ENCODE assay signal across 9 cellular contexts in the genomic region with DNA sequence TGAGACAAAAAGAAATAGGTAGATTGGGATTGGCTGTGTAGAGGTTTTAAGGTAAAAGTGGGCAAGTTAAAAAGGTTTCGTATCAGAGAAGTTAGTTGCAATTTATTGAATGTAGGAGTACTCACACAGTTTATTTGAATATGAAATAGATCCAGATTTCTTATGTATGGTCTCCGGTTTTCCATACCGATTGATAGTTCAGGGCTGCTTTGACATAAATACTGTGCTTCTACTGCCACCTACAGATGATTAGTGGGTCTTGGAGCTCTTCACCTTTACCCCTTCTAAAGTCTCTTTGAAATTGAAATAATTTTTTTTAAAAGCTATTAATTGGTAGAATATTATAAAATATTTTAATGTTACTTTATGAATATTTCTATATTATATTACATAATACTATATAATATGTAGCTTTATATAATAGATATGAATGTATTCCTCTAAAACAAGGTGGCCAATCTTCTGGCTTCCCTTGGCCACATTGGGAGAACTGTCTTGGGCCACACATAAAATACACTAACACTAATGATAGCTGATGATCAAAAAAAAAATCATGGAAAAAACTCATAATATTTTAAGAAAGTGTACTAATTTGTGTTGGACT. TPM values are rescaled to one million over a fixed set of nuclear protein-coding genes. Genes with fewer than 3 reads are reported as not detected.
DNase-seq lines count a peak whose midpoint lies in the region; ATAC-seq and FAIRE-seq lines count a peak whose summit lies in the region.
"Had no signal": no experiment of that assay in that cellular context is flagged by ENCODE, and none has a peak within 500 bp of the region (broad histone marks: within the 10 kb centered on the region; RNA-seq: fewer than 3 reads in every experiment).

No MANE protein-coding gene starts in this region.

- peaks cover 25 to 48% (median 30%) of the 10 kb centered on the region in 4 donors for H3K4me1 Mint-ChIP-seq in CD4-positive, CD25-positive, alpha-beta regulatory T cell
- peaks cover 71% of the 10 kb centered on the region for H3K4me1 Mint-ChIP-seq in activated naive CD8-positive, alpha-beta T cell treated with anti-CD3 and anti-CD28 coated beads, Interleukin-2, amount 50 U/mL, for 24 hours
- peaks cover 62% of the 10 kb centered on the region for H3K4me1 Mint-ChIP-seq in stimulated activated naive CD8-positive, alpha-beta T cell treated with anti-CD3 and anti-CD28 coated beads, Interleukin-15, amount 100 ng/mL, for 72 hours

- H3K27ac Mint-ChIP-seq in CD4-positive, CD25-positive, alpha-beta regulatory T cell, result peak overlapping the region; percentile 43 to 78 (median 77)
- H3K27ac Mint-ChIP-seq in activated naive CD8-positive, alpha-beta T cell treated with anti-CD3 and anti-CD28 coated beads, Interleukin-2, amount 50 U/mL, for 24 hours, result peak overlapping the region; percentile 89
- peak overlapping the region in 1 of 2 donors; percentile 59 for H3K27ac Mint-ChIP-seq in stimulated activated naive CD8-positive, alpha-beta T cell treated with anti-CD3 and anti-CD28 coated beads, Interleukin-15, amount 100 ng/mL, for 72 hours

- H3K27me3 Mint-ChIP-seq in CD4-positive, CD25-positive, alpha-beta regulatory T cell, result no peaks in the 10 kb centered on the region
- no peaks in the 10 kb centered on the region for H3K27me3 Mint-ChIP-seq in activated naive CD8-positive, alpha-beta T cell treated with anti-CD3 and anti-CD28 coated beads, Interleukin-2, amount 50 U/mL, for 24 hours
- no peaks in the 10 kb centered on the region for H3K27me3 Mint-ChIP-seq in stimulated activated naive CD8-positive, alpha-beta T cell treated with anti-CD3 and anti-CD28 coated beads, Interleukin-15, amount 100 ng/mL, for 72 hours

- peaks cover 27% of the 10 kb centered on the region for H3K4me1 ChIP-seq in CD4-positive, CD25-positive, alpha-beta regulatory T cell (ENCODE audit: control insufficient read depth, insufficient read depth, low read length, poor library complexity, severe bottlenecking)
- H3K4me1 ChIP-seq: SJCRH30 had no signal

- no peaks in the 10 kb centered on the region for H3K9me3 ChIP-seq in CD4-positive, CD25-positive, alpha-beta regulatory T cell (ENCODE audit: control insufficient read depth in 2 of 2, low read length in 2 of 2)
- H3K9me3 ChIP-seq: SJCRH30 had no signal

- H3K9me3 Mint-ChIP-seq in CD4-positive, CD25-positive, alpha-beta regulatory T cell, result no peaks in the 10 kb centered on the region
- H3K9me3 Mint-ChIP-seq in activated naive CD8-positive, alpha-beta T cell treated with anti-CD3 and anti-CD28 coated beads, Interleukin-2, amount 50 U/mL, for 24 hours, result no peaks in the 10 kb centered on the region
- H3K9me3 Mint-ChIP-seq in stimulated activated naive CD8-positive, alpha-beta T cell treated with anti-CD3 and anti-CD28 coated beads, Interleukin-15, amount 100 ng/mL, for 72 hours, result no peaks in the 10 kb centered on the region

- peaks cover 3% of the 10 kb centered on the region for H3K36me3 Mint-ChIP-seq in CD4-positive, CD25-positive, alpha-beta regulatory T cell
- H3K36me3 Mint-ChIP-seq in activated naive CD8-positive, alpha-beta T cell treated with anti-CD3 and anti-CD28 coated beads, Interleukin-2, amount 50 U/mL, for 24 hours (ENCODE audit: low read depth), result peaks cover 15% of the 10 kb centered on the region

- no peak overlapping the region for H3K4me3 Mint-ChIP-seq in CD4-positive, CD25-positive, alpha-beta regulatory T cell
- H3K4me3 Mint-ChIP-seq in activated naive CD8-positive, alpha-beta T cell treated with anti-CD3 and anti-CD28 coated beads, Interleukin-2, amount 50 U/mL, for 24 hours, result peak overlapping the region; percentile 25
- H3K4me3 Mint-ChIP-seq in stimulated activated naive CD8-positive, alpha-beta T cell treated with anti-CD3 and anti-CD28 coated beads, Interleukin-15, amount 100 ng/mL, for 72 hours, result peak overlapping the region in 1 of 2 donors; percentile 27

- H3K4me3 ChIP-seq in CD4-positive, CD25-positive, alpha-beta regulatory T cell (ENCODE audit: low read depth, low read length), result no peak overlapping the region
- H3K4me3 ChIP-seq: SJCRH30 had no signal

- peaks cover 13% of the 10 kb centered on the region for H3K36me3 ChIP-seq in CD4-positive, CD25-positive, alpha-beta regulatory T cell (ENCODE audit: control insufficient read depth, insufficient read depth, low read length)

- ATAC-seq in CD4-positive, CD25-positive, alpha-beta regulatory T cell (ENCODE audit: low read depth in 2 of 2), result peak; percentile 48 to 66
- peak; percentile 64 for ATAC-seq in activated naive CD8-positive, alpha-beta T cell treated with anti-CD3 and anti-CD28 coated beads, Interleukin-2, amount 50 U/mL, for 24 hours
- ATAC-seq in stimulated activated naive CD8-positive, alpha-beta T cell treated with anti-CD3 and anti-CD28 coated beads, Interleukin-15, amount 100 ng/mL, for 72 hours, result peak; percentile 60
- no peak for ATAC-seq in GM19324 (IDR thresholded peaks at IDR 0.05; ENCODE audit: low FRiP score, unreplicated experiment)
- no peak for ATAC-seq in GM19328 (IDR thresholded peaks at IDR 0.05; ENCODE audit: unreplicated experiment)

- peak; percentile 16 to 71 (median 67) for DNase-seq in CD4-positive, CD25-positive, alpha-beta regulatory T cell
- no peak for DNase-seq in GM19239 (ENCODE audit: insufficient read length, low spot score)
- DNase-seq in NCI-H2081 treated with DMSO at 0.1 percent for 48 hours (lab: John Stamatoyannopoulos, UW), result peak; percentile 29
- DNase-seq in activated naive CD8-positive, alpha-beta T cell treated with anti-CD3 and anti-CD28 coated beads, Interleukin-2, amount 50 U/mL, for 24 hours, result no peak
- DNase-seq in hepatic stellate cell (ENCODE audit: low spot score), result peak; percentile 32
- DNase-seq in stimulated activated naive CD8-positive, alpha-beta T cell treated with anti-CD3 and anti-CD28 coated beads, Interleukin-15, amount 100 ng/mL, for 72 hours, result no peak

- no peaks in the 10 kb centered on the region for H3K27me3 ChIP-seq in CD4-positive, CD25-positive, alpha-beta regulatory T cell (ENCODE audit: control insufficient read depth, insufficient read depth, low read length)
- H3K27me3 ChIP-seq: SJCRH30 had no signal

- peak; percentile 72 for FAIRE-seq in GM19239 (lab: Jason Lieb, UNC)

- H3K27ac ChIP-seq in CD4-positive, CD25-positive, alpha-beta regulatory T cell (ENCODE audit: insufficient read depth, low read length, poor library complexity, severe bottlenecking), result no peak overlapping the region
- H3K27ac ChIP-seq: SJCRH30 had no signal

RNA-seq across cellular contexts. Expression of a gene that starts 7.7 kb away (rescaled TPM):
- 8.6 TPM for total RNA-seq in CD4-positive, CD25-positive, alpha-beta regulatory T cell
- polyA plus RNA-seq in CD4-positive, CD25-positive, alpha-beta regulatory T cell, result 10 to 100 TPM in 2 of 4 donors, 1 to 10 TPM in 2; 6.1 to 22.6 (median 10.5) TPM
- total RNA-seq: SJCRH30 had no signal

RNA-seq across cellular contexts. Expression of a gene that starts 41.3 kb away (rescaled TPM):
- 206 TPM for total RNA-seq in CD4-positive, CD25-positive, alpha-beta regulatory T cell
- 100 to 1,000 TPM; 262 to 418 (median 324) TPM for polyA plus RNA-seq in CD4-positive, CD25-positive, alpha-beta regulatory T cell
- total RNA-seq: SJCRH30 had no signal

Comparison
In these comparisons a context has a peak if more than half of its experiments do, and no peak if none do; other contexts are left out.
1. ATAC-seq: peak in CD4-positive, CD25-positive, alpha-beta regulatory T cell (2 of 2), activated naive CD8-positive, alpha-beta T cell treated with anti-CD3 and anti-CD28 coated beads, Interleukin-2, amount 50 U/mL, for 24 hours (single experiment) and stimulated activated naive CD8-positive, alpha-beta T cell treated with anti-CD3 and anti-CD28 coated beads, Interleukin-15, amount 100 ng/mL, for 72 hours (single experiment); none in GM19324 (single experiment) and GM19328 (single experiment).
2. DNase-seq: peak in CD4-positive, CD25-positive, alpha-beta regulatory T cell (3 of 3), NCI-H2081 treated with DMSO at 0.1 percent for 48 hours (single experiment) and hepatic stellate cell (single experiment); none in GM19239 (single experiment), activated naive CD8-positive, alpha-beta T cell treated with anti-CD3 and anti-CD28 coated beads, Interleukin-2, amount 50 U/mL, for 24 hours (single experiment) and stimulated activated naive CD8-positive, alpha-beta T cell treated with anti-CD3 and anti-CD28 coated beads, Interleukin-15, amount 100 ng/mL, for 72 hours (0 of 2).